ENCODE assay signal across 21 cellular contexts in the genomic region with DNA sequence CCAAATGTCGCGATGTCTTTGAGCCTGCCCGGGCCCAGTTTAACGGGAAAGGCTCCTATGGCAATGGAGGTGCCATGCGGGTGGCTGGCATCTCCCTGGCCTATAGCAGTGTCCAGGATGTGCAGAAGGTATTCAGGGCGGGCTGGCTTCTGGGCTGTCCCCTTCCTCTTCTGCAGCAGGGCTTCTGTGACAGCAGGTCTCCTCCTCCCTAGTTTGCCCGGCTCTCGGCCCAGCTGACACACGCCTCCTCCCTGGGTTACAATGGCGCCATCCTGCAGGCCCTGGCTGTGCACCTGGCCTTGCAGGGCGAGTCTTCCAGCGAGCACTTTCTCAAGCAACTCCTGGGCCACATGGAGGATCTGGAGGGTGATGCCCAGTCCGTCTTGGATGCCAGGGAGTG. TPM values are rescaled to one million over a fixed set of nuclear protein-coding genes. Genes with fewer than 3 reads are reported as not detected.
DNase-seq lines count a peak whose midpoint lies in the region; ATAC-seq and TF ChIP-seq lines count a peak whose summit lies in the region.
"Had no signal": no experiment of that assay in that cellular context is flagged by ENCODE, and none has a peak within 500 bp of the region (broad histone marks: within the 10 kb centered on the region; RNA-seq: fewer than 3 reads in every experiment).

No MANE protein-coding gene starts in this region.

- intact Hi-C loops in activated B cell treated with CpG ODN at 0.5 μM for 24 hours (cut with micrococcal nuclease), result no loop called here
- intact Hi-C loops in sciatic nerve (cut with DNase I), result no loop called here

- no peak overlapping the region for H3K4me3 Mint-ChIP-seq in activated CD8-positive, alpha-beta memory T cell treated with anti-CD3 and anti-CD28 coated beads, Interleukin-2, amount 10 ng/mL, durations not matched to agents 7 days and 5 days
- no peak overlapping the region for H3K4me3 Mint-ChIP-seq in activated B cell treated with CpG ODN at 0.5 μM for 24 hours
- no peak overlapping the region for H3K4me3 Mint-ChIP-seq in effector memory CD8-positive, alpha-beta T cell
- H3K4me3 Mint-ChIP-seq: activated CD4-positive, alpha-beta T cell treated with anti-CD3 and anti-CD28 coated beads, Interleukin-2, amount 10 ng/mL, durations not matched to agents 7 days and 5 days; HFFc6 had no signal

- H3K27ac Mint-ChIP-seq in activated CD8-positive, alpha-beta memory T cell treated with anti-CD3 and anti-CD28 coated beads, Interleukin-2, amount 10 ng/mL, durations not matched to agents 7 days and 5 days, result no peak overlapping the region
- no peak overlapping the region for H3K27ac Mint-ChIP-seq in activated B cell treated with CpG ODN at 0.5 μM for 24 hours
- peak overlapping the region; percentile 20 to 79 for H3K27ac Mint-ChIP-seq in effector memory CD8-positive, alpha-beta T cell
- H3K27ac Mint-ChIP-seq: activated CD4-positive, alpha-beta T cell treated with anti-CD3 and anti-CD28 coated beads, Interleukin-2, amount 10 ng/mL, durations not matched to agents 7 days and 5 days; HFFc6 had no signal

- ATAC-seq in activated CD8-positive, alpha-beta memory T cell treated with anti-CD3 and anti-CD28 coated beads, Interleukin-2, amount 10 ng/mL, durations not matched to agents 7 days and 5 days, result no peak
- ATAC-seq in activated B cell treated with CpG ODN at 0.5 μM for 24 hours (ENCODE audit: low read depth) (no peak), sciatic nerve (no peak)
- no peak for ATAC-seq in effector memory CD8-positive, alpha-beta T cell (replicated peaks)
- ATAC-seq: right cardiac atrium, SK-N-SH treated with all-trans-retinoic acid at 6 μM for 48 hours had no signal

- CTCF ChIA-PET in activated CD8-positive, alpha-beta memory T cell treated with anti-CD3 and anti-CD28 coated beads, Interleukin-2, amount 10 ng/mL, durations not matched to agents 7 days and 5 days (lab: Charles Lee), result interaction anchor here (2.2 to 17.9 kb wide), 2 partner anchors 8 to 41 kb away, joined by 6 to 307 read pairs; no protein-coding TSS in a partner anchor
- CTCF ChIA-PET in activated B cell treated with CpG ODN at 0.5 μM for 24 hours (lab: Charles Lee), result no interaction called here

- POLR2A ChIA-PET in activated B cell treated with CpG ODN at 0.5 μM for 24 hours (lab: Charles Lee), result no interaction called here

- H3K36me3 Mint-ChIP-seq in activated CD8-positive, alpha-beta memory T cell treated with anti-CD3 and anti-CD28 coated beads, Interleukin-2, amount 10 ng/mL, durations not matched to agents 7 days and 5 days, result peaks cover 24% of the 10 kb centered on the region
- H3K36me3 Mint-ChIP-seq in activated B cell treated with CpG ODN at 0.5 μM for 24 hours (ENCODE audit: low read depth), result peaks cover 51% of the 10 kb centered on the region
- H3K36me3 Mint-ChIP-seq in effector memory CD8-positive, alpha-beta T cell (ENCODE audit: insufficient read depth), result peaks cover 23% of the 10 kb centered on the region

- H3K9me3 Mint-ChIP-seq in activated CD8-positive, alpha-beta memory T cell treated with anti-CD3 and anti-CD28 coated beads, Interleukin-2, amount 10 ng/mL, durations not matched to agents 7 days and 5 days (ENCODE audit: low read depth), result no peaks in the 10 kb centered on the region
- no peaks in the 10 kb centered on the region for H3K9me3 Mint-ChIP-seq in activated B cell treated with CpG ODN at 0.5 μM for 24 hours
- no peaks in the 10 kb centered on the region for H3K9me3 Mint-ChIP-seq in effector memory CD8-positive, alpha-beta T cell
- H3K9me3 Mint-ChIP-seq: activated CD4-positive, alpha-beta T cell treated with anti-CD3 and anti-CD28 coated beads, Interleukin-2, amount 10 ng/mL, durations not matched to agents 7 days and 5 days; HFFc6 had no signal

- H3K4me1 Mint-ChIP-seq in activated CD8-positive, alpha-beta memory T cell treated with anti-CD3 and anti-CD28 coated beads, Interleukin-2, amount 10 ng/mL, durations not matched to agents 7 days and 5 days, result peaks cover 15% of the 10 kb centered on the region
- peaks cover 17% of the 10 kb centered on the region for H3K4me1 Mint-ChIP-seq in activated B cell treated with CpG ODN at 0.5 μM for 24 hours
- peaks cover 15 to 21% of the 10 kb centered on the region in 2 donors for H3K4me1 Mint-ChIP-seq in effector memory CD8-positive, alpha-beta T cell (ENCODE audit: low read depth in 2 of 2)

- DNase-seq in activated CD8-positive, alpha-beta memory T cell treated with anti-CD3 and anti-CD28 coated beads, Interleukin-2, amount 50 U/mL, for 48 hours, result peak; percentile 42
- no peak for DNase-seq in activated CD8-positive, alpha-beta memory T cell treated with anti-CD3 and anti-CD28 coated beads, Interleukin-2, amount 10 ng/mL, durations not matched to agents 7 days and 5 days
- DNase-seq in activated B cell treated with CpG ODN at 0.5 μM for 24 hours, result peak; percentile 13
- no peak for DNase-seq in effector memory CD8-positive, alpha-beta T cell
- peak; percentile 44 for DNase-seq in sciatic nerve (ENCODE audit: low spot score)
- DNase-seq in SIG-M5 treated with dmso at 0.1 percent for 504 hours (lab: John Stamatoyannopoulos, UW; ENCODE audit: unreplicated experiment), result no peak
- DNase-seq in islet precursor cell, result no peak
- no peak for DNase-seq in NCI-H187 (lab: John Stamatoyannopoulos, UW)
- DNase-seq: activated CD4-positive, alpha-beta T cell treated with anti-CD3 and anti-CD28 coated beads, Interleukin-2, amount 10 ng/mL, durations not matched to agents 7 days and 5 days; amniotic stem cell; DMS79; effector CD4-positive, alpha-beta T cell; esophagus squamous epithelium; HFFc6; NCI-H510A treated with DMSO at 0.1 percent for 48 hours; nucleus accumbens; RPMI8226 had no signal

- TF ChIP-seq CTCF in activated B cell treated with CpG ODN at 0.5 μM for 24 hours (IDR thresholded peaks at IDR 0.05), result no peak

- H3K27me3 Mint-ChIP-seq in activated CD8-positive, alpha-beta memory T cell treated with anti-CD3 and anti-CD28 coated beads, Interleukin-2, amount 10 ng/mL, durations not matched to agents 7 days and 5 days, result no peaks in the 10 kb centered on the region
- H3K27me3 Mint-ChIP-seq in activated B cell treated with CpG ODN at 0.5 μM for 24 hours, result peaks cover under 1% of the 10 kb centered on the region
- H3K27me3 Mint-ChIP-seq in effector memory CD8-positive, alpha-beta T cell, result peaks cover 5 to 7% of the 10 kb centered on the region in 2 donors
- H3K27me3 Mint-ChIP-seq: activated CD4-positive, alpha-beta T cell treated with anti-CD3 and anti-CD28 coated beads, Interleukin-2, amount 10 ng/mL, durations not matched to agents 7 days and 5 days had no signal

RNA-seq across cellular contexts. Expression of a gene that starts 3.0 kb away (rescaled TPM):
- 10 to 100 TPM; 35.4 to 36.9 TPM for total RNA-seq in activated CD8-positive, alpha-beta memory T cell treated with anti-CD3 and anti-CD28 coated beads, Interleukin-2, amount 10 ng/mL, durations not matched to agents 7 days and 5 days
- total RNA-seq in activated B cell treated with CpG ODN at 0.5 μM for 24 hours, result 23.0 and 23.9 TPM in 2 replicates
- total RNA-seq in sciatic nerve, result 25.0 TPM

RNA-seq across cellular contexts. Expression of a gene that starts 7.8 kb away (rescaled TPM):
- not detected for total RNA-seq in activated CD8-positive, alpha-beta memory T cell treated with anti-CD3 and anti-CD28 coated beads, Interleukin-2, amount 10 ng/mL, durations not matched to agents 7 days and 5 days
- total RNA-seq in activated B cell treated with CpG ODN at 0.5 μM for 24 hours (not detected in 2 replicates), sciatic nerve (0.98 TPM)
- total RNA-seq: activated CD4-positive, alpha-beta T cell treated with anti-CD3 and anti-CD28 coated beads, Interleukin-2, amount 10 ng/mL, durations not matched to agents 7 days and 5 days; cardiac septum; esophagus squamous epithelium; HFFc6; thoracic aorta had no signal

RNA-seq across cellular contexts. Expression of a gene that starts 33.3 kb away (rescaled TPM):
- not detected for total RNA-seq in activated CD8-positive, alpha-beta memory T cell treated with anti-CD3 and anti-CD28 coated beads, Interleukin-2, amount 10 ng/mL, durations not matched to agents 7 days and 5 days
- total RNA-seq in activated B cell treated with CpG ODN at 0.5 μM for 24 hours (0.24 and 0.64 TPM in 2 replicates), sciatic nerve (47.3 TPM)
- total RNA-seq: activated CD4-positive, alpha-beta T cell treated with anti-CD3 and anti-CD28 coated beads, Interleukin-2, amount 10 ng/mL, durations not matched to agents 7 days and 5 days had no signal

RNA-seq across cellular contexts. Expression of a gene that starts 57.6 kb away (rescaled TPM):
- total RNA-seq in activated CD8-positive, alpha-beta memory T cell treated with anti-CD3 and anti-CD28 coated beads, Interleukin-2, amount 10 ng/mL, durations not matched to agents 7 days and 5 days, result 10 to 100 TPM; 56.5 to 68.3 TPM
- total RNA-seq in activated B cell treated with CpG ODN at 0.5 μM for 24 hours, result 45.3 and 48.5 TPM in 2 replicates
- 46.8 TPM for total RNA-seq in sciatic nerve

Comparison
In these comparisons a context has a peak if more than half of its experiments do, and no peak if none do; other contexts are left out.
1. DNase-seq: peak in activated CD8-positive, alpha-beta memory T cell treated with anti-CD3 and anti-CD28 coated beads, Interleukin-2, amount 50 U/mL, for 48 hours (single experiment), activated B cell treated with CpG ODN at 0.5 μM for 24 hours (single experiment) and sciatic nerve (single experiment); none in activated CD8-positive, alpha-beta memory T cell treated with anti-CD3 and anti-CD28 coated beads, Interleukin-2, amount 10 ng/mL, durations not matched to agents 7 days and 5 days (single experiment), effector memory CD8-positive, alpha-beta T cell (0 of 3), SIG-M5 treated with dmso at 0.1 percent for 504 hours (single experiment), islet precursor cell (single experiment) and NCI-H187 (0 of 2).
2. H3K27ac Mint-ChIP-seq: peak in effector memory CD8-positive, alpha-beta T cell (2 of 2); none in activated CD8-positive, alpha-beta memory T cell treated with anti-CD3 and anti-CD28 coated beads, Interleukin-2, amount 10 ng/mL, durations not matched to agents 7 days and 5 days (single experiment) and activated B cell treated with CpG ODN at 0.5 μM for 24 hours (single experiment).
3. RNA of a gene that starts 33.3 kb away (total RNA-seq): 47.3 TPM in sciatic nerve (single experiment); 0.24 to 0.64 TPM in activated B cell treated with CpG ODN at 0.5 μM for 24 hours and not detected in activated CD8-positive, alpha-beta memory T cell treated with anti-CD3 and anti-CD28 coated beads, Interleukin-2, amount 10 ng/mL, durations not matched to agents 7 days and 5 days; every median in the first group is over 10 times any median in the second.